In genomic region chr6:29831776-29832175, GRCh38 we compare ENCODE assay signal across 24 cellular contexts. TPM values are rescaled to one million over a fixed set of nuclear protein-coding genes. Genes with fewer than 3 reads are reported as not detected.
A peak's percentile ranks its signal among the peaks of the same experiment; 100 is the strongest.
DNase-seq lines count a peak whose midpoint lies in the region; ATAC-seq, FAIRE-seq and TF ChIP-seq lines count a peak whose summit lies in the region.
"Had no signal": no experiment of that assay in that cellular context is flagged by ENCODE, and none has a peak within 500 bp of the region (broad histone marks: within the 10 kb centered on the region; RNA-seq: fewer than 3 reads in every experiment).

No MANE protein-coding gene starts in this region.

- WGBS in testis, 2 donors = 31 to 46% methylated on average over 2 of the region's 2 CpGs

- FAIRE-seq in urothelium cell line (lab: Jason Lieb, UNC) = no peak
- FAIRE-seq: A204.1, GM12892, GM18507, H54 had no signal

- no peak overlapping the region for H3K4me3 Mint-ChIP-seq in HFFc6
- H3K4me3 Mint-ChIP-seq: B cell; CD8-positive, alpha-beta T cell; GM23338 had no signal

- no peak for TF ChIP-seq POLR2A in testis (IDR thresholded peaks at IDR 0.05)

- POLR2A ChIA-PET in Panc1 (lab: Charles Lee) = no interaction called here

- H3K9me3 Mint-ChIP-seq in HFFc6 = no peaks in the 10 kb centered on the region
- H3K9me3 Mint-ChIP-seq: CD8-positive, alpha-beta T cell had no signal

- H3K4me1 ChIP-seq in Panc1 (ENCODE audit: control insufficient read depth, insufficient read depth, low read length) (no peaks in the 10 kb centered on the region; the same call in none of the 2 replicates), testis (peaks cover 3% of the 10 kb centered on the region)
- H3K4me1 ChIP-seq: BLaER1 treated with 17β-estradiol and CSF1 and Interleukin-3, amounts not matched to agents 10 nM and 100 nM had no signal

- H3K27me3 ChIP-seq in Panc1 (ENCODE audit: control insufficient read depth, insufficient read depth, low read length) = peaks cover 14% of the 10 kb centered on the region
- H3K27me3 ChIP-seq in testis = no peaks in the 10 kb centered on the region

- ATAC-seq in Panc1 = no peak
- no peak for ATAC-seq in omental fat pad (ENCODE audit: low FRiP score)
- ATAC-seq: CD8-positive, alpha-beta T cell; GM23338 had no signal

- H3K27me3 Mint-ChIP-seq in HFFc6 (ENCODE audit: insufficient read depth) = peaks cover 50% of the 10 kb centered on the region

- no TSS peak for BruUV-seq in Panc1 (replicated peaks; lab: Mats Ljungman, UMichigan)

- H3K9me3 ChIP-seq in Panc1 (ENCODE audit: control insufficient read depth, insufficient read depth, low read depth, low read length) (no peaks in the 10 kb centered on the region), testis (no peaks in the 10 kb centered on the region)

- intact Hi-C loops in Panc1 (cut with micrococcal nuclease; ENCODE audit: unreplicated experiment) (no loop called here), testis (cut with DNase I; ENCODE audit: low total_unique reads) (loop anchor here (10.0 kb wide), 1 partner anchor 127 kb away; no protein-coding TSS in a partner anchor)

- no peaks in the 10 kb centered on the region for H3K4me1 Mint-ChIP-seq in HFFc6 (ENCODE audit: low read depth)
- H3K4me1 Mint-ChIP-seq: GM23338 had no signal

- peak; percentile 38 for DNase-seq in DMS 273 (lab: John Stamatoyannopoulos, UW; ENCODE audit: unreplicated experiment)
- no peak for DNase-seq in Panc1 (ENCODE audit: low read depth, low spot score)
- peak; percentile 7 for DNase-seq in fibroblast of mammary gland (ENCODE audit: low read depth)
- DNase-seq in testis = peak; percentile 55
- DNase-seq in urothelium cell line (ENCODE audit: low spot score) = no peak
- no peak for DNase-seq in omental fat pad (ENCODE audit: low spot score)
- DNase-seq in stimulated activated CD4-positive, alpha-beta T cell treated with anti-CD3 and anti-CD28 coated beads, Interleukin-1b, Interleukin-23, amount 100 ng/mL, for 48 hours = no peak
- no peak for DNase-seq in HFFc6
- DNase-seq: Calu3; CD8-positive, alpha-beta T cell; DMS79; GDM1; HCEC 1CT had no signal

- in situ Hi-C loops in Panc1 (cut with HindIII; ENCODE audit: low pct_unique_long_range_greater_than_20kb, low sequenced_read_pairs) = no loop called here

- CTCF ChIA-PET in Panc1 (lab: Charles Lee) = no interaction called here

- H3K36me3 Mint-ChIP-seq in HFFc6 (ENCODE audit: low read depth) = no peaks in the 10 kb centered on the region
- H3K36me3 Mint-ChIP-seq: CD8-positive, alpha-beta T cell had no signal

- H3K27ac Mint-ChIP-seq in HFFc6 = no peak overlapping the region
- H3K27ac Mint-ChIP-seq: B cell; CD8-positive, alpha-beta T cell; GM23338 had no signal

- H3K36me3 ChIP-seq in Panc1 (ENCODE audit: control insufficient read depth, insufficient read depth, low read length) (no peaks in the 10 kb centered on the region), testis (ENCODE audit: low read depth, missing control alignments) (no peaks in the 10 kb centered on the region)
- H3K36me3 ChIP-seq: BLaER1 treated with 17β-estradiol and CSF1 and Interleukin-3, amounts not matched to agents 10 nM and 100 nM had no signal

- TF ChIP-seq CTCF in Panc1 (IDR thresholded peaks at IDR 0.05) = 0 out of 2 replicates have a peak, but pooled peaks have one; percentile 9
- TF ChIP-seq CTCF in fibroblast of mammary gland (conservative IDR thresholded peaks at IDR 0.05; ENCODE audit: control insufficient read depth, insufficient read depth, low read depth, low read length) = no peak
- no peak for TF ChIP-seq CTCF in testis (IDR thresholded peaks at IDR 0.05)
- TF ChIP-seq CTCF in omental fat pad (IDR thresholded peaks at IDR 0.05) = no peak
- TF ChIP-seq CTCF in HFFc6 (IDR thresholded peaks at IDR 0.05) = no peak

- H3K4me3 ChIP-seq in Panc1 (ENCODE audit: low read depth in 2 of 2, low read length in 2 of 2) (no peak overlapping the region), fibroblast of mammary gland (ENCODE audit: control insufficient read depth, low read depth, low read length) (no peak overlapping the region), testis (no peak overlapping the region)
- H3K4me3 ChIP-seq: BLaER1 treated with 17β-estradiol and CSF1 and Interleukin-3, amounts not matched to agents 10 nM and 100 nM; GM23338 had no signal

- H3K27ac ChIP-seq in Panc1 (ENCODE audit: low read length) (no peak overlapping the region), testis (no peak overlapping the region)
- H3K27ac ChIP-seq: BLaER1 treated with 17β-estradiol and CSF1 and Interleukin-3, amounts not matched to agents 10 nM and 100 nM; HL-60; KMS-11 had no signal

RNA-seq across cellular contexts. Expression of gene HLA-G, which starts 4.2 kb away (rescaled TPM):
- 0.62 TPM for total RNA-seq in Panc1 (2021; ENCODE audit: unreplicated experiment)
- 13.3 TPM for polyA plus RNA-seq in Panc1 (2012; ENCODE audit: insufficient read length)
- 1 to 10 TPM; 1.2 to 4.4 TPM for total RNA-seq in testis
- polyA plus RNA-seq in testis (ENCODE audit: insufficient read depth, low read depth, low replicate concordance) = 7.4 TPM
- total RNA-seq in omental fat pad = not detected
- total RNA-seq in HFFc6 (2021; fragmentation: NEBNext Ultra II Directional; extraction: Animal tissue kit (Norgen Biotek cat#: 25700)) = under 1 TPM in 4 of 6 experiments, not detected in 2; 0.16 to 0.48 (median 0.24) TPM
- total RNA-seq: Daoy, HT1080 had no signal

Comparison
In these comparisons a context has a peak if more than half of its experiments do, and no peak if none do; other contexts are left out.
1. DNase-seq: peak in DMS 273 (single experiment), fibroblast of mammary gland (single experiment) and testis (single experiment); none in Panc1 (single experiment), urothelium cell line (single experiment), omental fat pad (single experiment), stimulated activated CD4-positive, alpha-beta T cell treated with anti-CD3 and anti-CD28 coated beads, Interleukin-1b, Interleukin-23, amount 100 ng/mL, for 48 hours (single experiment) and HFFc6 (single experiment).